11 cellular contexts compared by ENCODE assay signal in the genomic region with DNA sequence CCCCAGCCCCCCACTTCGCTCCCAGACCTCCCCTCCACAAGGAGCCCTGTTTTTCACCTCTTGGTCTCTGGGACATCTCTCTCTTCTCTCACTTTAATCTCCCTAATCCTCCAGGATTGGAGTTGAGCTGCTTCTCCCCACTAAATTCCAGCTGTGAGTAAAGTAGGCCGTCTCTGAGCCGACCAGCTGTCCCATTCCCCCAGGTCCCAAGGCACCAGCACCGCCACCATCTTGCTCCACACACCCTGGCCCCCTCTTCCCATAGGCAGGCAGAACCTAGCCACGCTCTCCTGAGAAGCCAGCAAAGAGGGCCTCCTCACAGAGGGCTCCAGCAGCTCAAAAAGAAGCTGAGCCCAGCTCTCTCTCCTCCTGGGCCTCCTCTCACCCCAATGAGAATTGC. TPM values are rescaled to one million over a fixed set of nuclear protein-coding genes. Genes with fewer than 3 reads are reported as not detected.
DNase-seq lines count a peak whose midpoint lies in the region; ATAC-seq and TF ChIP-seq lines count a peak whose summit lies in the region.
"Had no signal": no experiment of that assay in that cellular context is flagged by ENCODE, and none has a peak within 500 bp of the region (broad histone marks: within the 10 kb centered on the region; RNA-seq: fewer than 3 reads in every experiment).

No MANE protein-coding gene starts in this region.

- TF ChIP-seq EP300 in transverse colon (IDR thresholded peaks at IDR 0.05; ENCODE audit: low read depth): no peak

- H3K79me2 ChIP-seq in mammary epithelial cell (ENCODE audit: insufficient read depth, low read length): peaks cover 23% of the 10 kb centered on the region

- CTCF ChIA-PET in MCF 10A (lab: Yijun Ruan, JAX) (interaction anchor here (1.1 kb wide), 1 partner anchor 82 kb away, joined by 4 read pairs; no protein-coding TSS in a partner anchor), mammary epithelial cell (lab: Charles Lee; ENCODE audit: low non-redundant PET) (no interaction called here)

- H3K4me3 Mint-ChIP-seq in MCF 10A (ENCODE audit: unreplicated experiment): peak overlapping the region; percentile 86

- no peak for TF ChIP-seq POLR2A in transverse colon (IDR thresholded peaks at IDR 0.05)

- no peak overlapping the region for H2AFZ ChIP-seq in mammary epithelial cell (ENCODE audit: low read depth, low read length)

- no peaks in the 10 kb centered on the region for H3K9me3 Mint-ChIP-seq in MCF 10A (ENCODE audit: unreplicated experiment)

- no peak for ATAC-seq in HG02981 (IDR thresholded peaks at IDR 0.05; ENCODE audit: unreplicated experiment)

- WGBS in mammary epithelial cell (ENCODE audit: low coverage, missing lambda C conversion rate): 100% methylated on average over 1 of the region's 5 CpGs
- WGBS in mesodermal cell (ENCODE audit: insufficient coverage in 2 of 2), 2 experiments: 68 to 83% methylated on average over 3 to 4 of the region's 5 CpGs
- WGBS in transverse colon (ENCODE audit: low coverage in 1 of 2), 2 donors: 67% methylated on average over 5 of the region's 5 CpGs; no CpG with 5 or more reads in 1 of the 2 donors

- in situ Hi-C loops in mammary epithelial cell (cut with MboI; ENCODE audit: low sequenced_read_pairs in 2 of 2) (no loop called here), transverse colon (cut with MboI; ENCODE audit: low pct_ligation_motif_present in 1 of 4, low pct_unique_long_range_greater_than_20kb in 1 of 4, low sequenced_read_pairs in 3 of 4) (loop anchor here in 1 of 4 donors (10.0 kb wide), 1 partner anchor 174 kb away; a partner anchor contains a TSS)

- H3K27me3 Mint-ChIP-seq in MCF 10A (ENCODE audit: insufficient read depth, unreplicated experiment): no peaks in the 10 kb centered on the region

- peaks cover 49% of the 10 kb centered on the region for H3K4me1 Mint-ChIP-seq in MCF 10A (ENCODE audit: insufficient read depth, unreplicated experiment)

- BruUV-seq in MCF 10A (replicated peaks; lab: Mats Ljungman, UMichigan): no TSS peak
- no TSS peak for BruUV-seq in mammary epithelial cell (replicated peaks; lab: Mats Ljungman, UMichigan)

- DNase-seq in MCF 10A (ENCODE audit: unreplicated experiment) (no peak), mammary epithelial cell (no peak), ascending aorta (ENCODE audit: low spot score in 2 of 2) (no peak), transverse colon (no peak), NCI-H526 (lab: John Stamatoyannopoulos, UW) (no peak), NCI-H526 treated with DMSO at 0.1 percent for 48 hours (lab: John Stamatoyannopoulos, UW) (no peak)
- DNase-seq: COR-L47, head of caudate nucleus, NCI-H1092 treated with DMSO at 0.1 percent for 48 hours had no signal

- H3K27me3 ChIP-seq in mammary epithelial cell (ENCODE audit: insufficient read depth, low read length) (no peaks in the 10 kb centered on the region), ascending aorta (no peaks in the 10 kb centered on the region), transverse colon (no peaks in the 10 kb centered on the region)

- H3K9me3 ChIP-seq in mammary epithelial cell (replicated peaks; ENCODE audit: insufficient read depth, low read length) (no peaks in the 10 kb centered on the region), ascending aorta (no peaks in the 10 kb centered on the region), mesodermal cell (ENCODE audit: control insufficient read depth, low read length) (no peaks in the 10 kb centered on the region), transverse colon (no peaks in the 10 kb centered on the region)

- POLR2A ChIA-PET in MCF 10A (lab: Yijun Ruan, JAX): interaction anchor here (0.7 to 9.0 kb wide), 6 partner anchors 9 to 183 kb away, joined by 3 to 278 read pairs (median 6); a partner anchor contains a TSS

- H3K4me3 ChIP-seq in mammary epithelial cell (replicated peaks in 1 of 3; ENCODE audit: insufficient read depth in 1 of 3, low read depth in 2 of 3, low read length in 3 of 3) (no peak overlapping the region), ascending aorta (no peak overlapping the region), mesodermal cell (ENCODE audit: extremely low read depth, insufficient read depth, low read length, poor library complexity, severe bottlenecking) (no peak overlapping the region), transverse colon (no peak overlapping the region)

- peaks cover 16% of the 10 kb centered on the region for H3K36me3 ChIP-seq in mammary epithelial cell (ENCODE audit: insufficient read depth, low read length)
- H3K36me3 ChIP-seq in ascending aorta: peaks cover 19 to 20% of the 10 kb centered on the region in 2 donors
- peaks cover 28% of the 10 kb centered on the region for H3K36me3 ChIP-seq in mesodermal cell (ENCODE audit: control insufficient read depth, insufficient read depth, low read length)
- H3K36me3 ChIP-seq in transverse colon: peaks cover 0 to 6% (median under 1%) of the 10 kb centered on the region in 4 donors

- H3K4me1 ChIP-seq in mammary epithelial cell (ENCODE audit: insufficient read depth, low read length) (peaks cover 28% of the 10 kb centered on the region), ascending aorta (peaks cover 23 to 40% of the 10 kb centered on the region in 2 donors), mesodermal cell (ENCODE audit: control insufficient read depth, insufficient read depth, low read length, poor library complexity, severe bottlenecking) (peaks cover 41% of the 10 kb centered on the region), transverse colon (peaks cover 32 to 69% (median 61%) of the 10 kb centered on the region in 4 donors)

- H3K27ac Mint-ChIP-seq in MCF 10A (ENCODE audit: low read depth, unreplicated experiment): peak overlapping the region; percentile 96

- H3K27ac ChIP-seq in mammary epithelial cell (ENCODE audit: insufficient read depth, low read depth, low read length): no peak overlapping the region
- peak overlapping the region; percentile 96 to 100 for H3K27ac ChIP-seq in ascending aorta
- H3K27ac ChIP-seq in mesodermal cell (ENCODE audit: low read depth, low read length, severe bottlenecking): peak overlapping the region; percentile 10
- H3K27ac ChIP-seq in transverse colon: peak overlapping the region; percentile 100

- intact Hi-C loops in MCF 10A (cut with micrococcal nuclease) (no loop called here), mammary epithelial cell (cut with micrococcal nuclease) (no loop called here), ascending aorta (cut with DNase I) (loop anchor here (1.0 to 10.0 kb wide), 2 partner anchors 21 to 616 kb away; a partner anchor contains a TSS), transverse colon (cut with DNase I; ENCODE audit: low total_unique reads) (no loop called here)

- H4K20me1 ChIP-seq in mammary epithelial cell (ENCODE audit: insufficient read depth, low read length): peaks cover 3% of the 10 kb centered on the region

- no peak overlapping the region for H3K9ac ChIP-seq in mammary epithelial cell (ENCODE audit: insufficient read depth, low read length)

- peaks cover 55% of the 10 kb centered on the region for H3K36me3 Mint-ChIP-seq in MCF 10A (ENCODE audit: insufficient read depth, unreplicated experiment)

- dilution Hi-C loops in mammary epithelial cell (cut with HindIII; ENCODE audit: low sequenced_read_pairs): no loop called here

- TF ChIP-seq CTCF in MCF 10A (IDR thresholded peaks at IDR 0.05; ENCODE audit: unreplicated experiment): no peak
- TF ChIP-seq CTCF in mammary epithelial cell (conservative IDR thresholded peaks at IDR 0.05 in 1 of 2, IDR thresholded peaks at IDR 0.05 in 1 of 2; ENCODE audit: extremely low read depth in 1 of 2, insufficient read depth in 1 of 2, low read depth in 1 of 2, low read length in 2 of 2): no peak
- no peak for TF ChIP-seq CTCF in ascending aorta (IDR thresholded peaks at IDR 0.05)
- no peak for TF ChIP-seq CTCF in transverse colon (IDR thresholded peaks at IDR 0.05)

- no peak overlapping the region for H3K4me2 ChIP-seq in mammary epithelial cell (ENCODE audit: insufficient read depth, low read depth, low read length)

RNA-seq across cellular contexts. Expression of a gene that starts 0.9 kb away (rescaled TPM):
- total RNA-seq in MCF 10A (2022) (7.6 TPM in 2 replicates), mammary epithelial cell (10 to 100 TPM in 1 of 2 donors, 1 to 10 TPM in 1; 1.5 to 10.8 TPM), ascending aorta (34.9 TPM), transverse colon (10 to 100 TPM in 1 of 4 donors, 1 to 10 TPM in 3; 2.4 to 15.7 (median 6.1) TPM)
- 3.5 TPM for polyA plus RNA-seq in mammary epithelial cell
- 6.7 TPM for polyA minus RNA-seq in mammary epithelial cell
- 57.4 TPM for polyA plus RNA-seq in mesodermal cell (2013, experiment 1 of 2)
- polyA plus RNA-seq in mesodermal cell (2013, experiment 2 of 2): 47.2 TPM

RNA-seq across cellular contexts. Expression of a gene that starts 1.0 kb away (rescaled TPM):
- total RNA-seq in MCF 10A (2022) (387 and 413 TPM in 2 replicates), mammary epithelial cell (100 to 1,000 TPM; 385 to 448 TPM), ascending aorta (1,048 TPM), transverse colon (1,000 to 10,000 TPM in 3 of 4 donors, 100 to 1,000 TPM in 1; 877 to 3,047 (median 1,981) TPM)
- polyA plus RNA-seq in mammary epithelial cell: 297 TPM
- polyA minus RNA-seq in mammary epithelial cell: 321 TPM
- polyA plus RNA-seq in mesodermal cell (2013, experiment 1 of 2): 270 TPM
- 238 TPM for polyA plus RNA-seq in mesodermal cell (2013, experiment 2 of 2)

RNA-seq across cellular contexts. Expression of a gene that starts 15.5 kb away (rescaled TPM):
- total RNA-seq in MCF 10A (2022) (34.9 and 37.4 TPM in 2 replicates), mammary epithelial cell (10 to 100 TPM; 43.6 to 48.0 TPM), ascending aorta (17.2 TPM), transverse colon (100 to 1,000 TPM in 2 of 4 donors, 10 to 100 TPM in 2; 35.9 to 182 (median 69.2) TPM)
- 7.9 TPM for polyA plus RNA-seq in mammary epithelial cell
- 44.2 TPM for polyA minus RNA-seq in mammary epithelial cell
- 67.5 TPM for polyA plus RNA-seq in mesodermal cell (2013, experiment 1 of 2)
- 54.8 TPM for polyA plus RNA-seq in mesodermal cell (2013, experiment 2 of 2)

RNA-seq across cellular contexts. Expression of a gene that starts 20.5 kb away (rescaled TPM):
- total RNA-seq in MCF 10A (2022) (41.8 and 47.1 TPM in 2 replicates), mammary epithelial cell (10 to 100 TPM; 36.7 to 53.6 TPM), ascending aorta (13.3 TPM), transverse colon (10 to 100 TPM; 20.6 to 33.5 (median 27.8) TPM)
- polyA plus RNA-seq in mammary epithelial cell: 39.8 TPM
- polyA minus RNA-seq in mammary epithelial cell: 26.2 TPM
- polyA plus RNA-seq in mesodermal cell (2013, experiment 1 of 2): 55.4 TPM
- 46.8 TPM for polyA plus RNA-seq in mesodermal cell (2013, experiment 2 of 2)

RNA-seq across cellular contexts. Expression of a gene that starts 23.5 kb away (rescaled TPM):
- total RNA-seq in MCF 10A (2022) (226 and 294 TPM in 2 replicates), mammary epithelial cell (100 to 1,000 TPM; 116 to 204 TPM), ascending aorta (422 TPM), transverse colon (100 to 1,000 TPM; 209 to 479 (median 394) TPM)
- polyA plus RNA-seq in mammary epithelial cell: 326 TPM
- 296 TPM for polyA minus RNA-seq in mammary epithelial cell
- polyA plus RNA-seq in mesodermal cell (2013, experiment 1 of 2): 588 TPM
- 514 TPM for polyA plus RNA-seq in mesodermal cell (2013, experiment 2 of 2)
